Comparison of ENCODE assay signal across 8 cellular contexts in genomic region chr3:25033407-25034029, GRCh38.
DNase-seq lines count a peak whose midpoint lies in the region; ATAC-seq and TF ChIP-seq lines count a peak whose summit lies in the region.

No MANE protein-coding gene starts in this region.

- H3K27ac ChIP-seq in ascending aorta (no peak overlapping the region), transverse colon (no peak overlapping the region)

- no peak for TF ChIP-seq EP300 in transverse colon (IDR thresholded peaks at IDR 0.05; ENCODE audit: low read depth)

- peak; percentile 73 for TF ChIP-seq CTCF in GM13977 (IDR thresholded peaks at IDR 0.05; ENCODE audit: extremely low read depth, insufficient read depth, missing control alignments)
- TF ChIP-seq CTCF in ascending aorta (IDR thresholded peaks at IDR 0.05) = peak in 2 of 3 experiments; percentile 39 to 40
- peak in 4 of 5 experiments; percentile 25 to 55 (median 38) for TF ChIP-seq CTCF in transverse colon (IDR thresholded peaks at IDR 0.05)

- no peaks in the 10 kb centered on the region for H3K27me3 ChIP-seq in ascending aorta
- no peaks in the 10 kb centered on the region for H3K27me3 ChIP-seq in transverse colon

- DNase-seq in AML-193 (lab: John Stamatoyannopoulos, UW) (peak; percentile 30 to 47), GM13977 (ENCODE audit: low spot score) (peak; percentile 30), NCI-H1694 treated with DMSO at 0.1 percent for 48 hours (lab: John Stamatoyannopoulos, UW) (peak; percentile 66), ascending aorta (ENCODE audit: low spot score in 2 of 2) (no peak), iPS-NIHi7 (ENCODE audit: extremely low spot score) (peak; percentile 78), transverse colon (peak; percentile 11), NCI-H128 (lab: John Stamatoyannopoulos, UW; ENCODE audit: unreplicated experiment) (no peak)

- 67 to 71% methylated on average over 6 of the region's 6 CpGs for WGBS in transverse colon (ENCODE audit: low coverage in 1 of 2), 2 donors

- H3K9me3 ChIP-seq in ascending aorta (no peaks in the 10 kb centered on the region), transverse colon (no peaks in the 10 kb centered on the region)

- TF ChIP-seq POLR2A in transverse colon (IDR thresholded peaks at IDR 0.05) = no peak

- H3K4me1 ChIP-seq in ascending aorta (peaks cover 4 to 18% of the 10 kb centered on the region in 2 donors), transverse colon (peaks cover 0 to 11% (median 4%) of the 10 kb centered on the region in 4 donors)

- H3K4me3 ChIP-seq in ascending aorta (no peak overlapping the region), transverse colon (no peak overlapping the region)

- H3K36me3 ChIP-seq in ascending aorta (no peaks in the 10 kb centered on the region), transverse colon (no peaks in the 10 kb centered on the region)

- intact Hi-C loops in ascending aorta (cut with DNase I) (loop anchor here (10.0 kb wide), 1 partner anchor 561 kb away; no protein-coding TSS in a partner anchor), transverse colon (cut with DNase I; ENCODE audit: low total_unique reads) (no loop called here)

- peak; percentile 75 for ATAC-seq in HG02884 (IDR thresholded peaks at IDR 0.05; ENCODE audit: unreplicated experiment)

- in situ Hi-C loops in GM13977 (cut with MboI; ENCODE audit: low pct_unique_long_range_greater_than_20kb, low sequenced_read_pairs, unreplicated experiment) (no loop called here), transverse colon (cut with MboI; ENCODE audit: low pct_ligation_motif_present in 1 of 4, low pct_unique_long_range_greater_than_20kb in 1 of 4, low sequenced_read_pairs in 3 of 4) (no loop called here)

Comparison
In these comparisons a context has a peak if more than half of its experiments do, and no peak if none do; other contexts are left out.
1. DNase-seq: peak in AML-193 (2 of 2), GM13977 (single experiment), NCI-H1694 treated with DMSO at 0.1 percent for 48 hours (single experiment), iPS-NIHi7 (single experiment) and transverse colon (single experiment); none in ascending aorta (0 of 2) and NCI-H128 (single experiment).
2. Peak in every context shown above with its lines, with median percentiles within 50 percentile points of each other: CTCF ChIP-seq.